In genomic region chr13:60679928-60680693, GRCh38 we compare ENCODE assay signal across 21 cellular contexts.
"Had no signal": no experiment of that assay in that cellular context is flagged by ENCODE, and none has a peak within 500 bp of the region (broad histone marks: within the 10 kb centered on the region; RNA-seq: fewer than 3 reads in every experiment).

No MANE protein-coding gene starts in this region.

- H3K9me3 Mint-ChIP-seq: activated naive CD4-positive, alpha-beta T cell treated with anti-CD3 and anti-CD28 coated beads, Interleukin-2, amount 10 ng/mL, durations not matched to agents 7 days and 5 days; activated T-helper 17 cell treated with anti-CD3 and anti-CD28 coated beads, Interleukin-2, amount 50 U/mL, for 72 hours; nephron progenitor cell; stimulated activated naive B cell treated with anti-CD40 and anti-IgM and Interleukin-4, amounts not matched to agents 10 μg/mL and 1 μg/mL and 100 μg/mL, for 72 hours had no signal

- H3K27ac ChIP-seq: ascending aorta, cardiac muscle cell, esophagus squamous epithelium, right atrium auricular region, skin epidermis, tibial nerve, uterus had no signal

- DNase-seq: activated CD4-positive, alpha-beta T cell treated with anti-CD3 and anti-CD28 coated beads, Interleukin-2, amount 50 U/mL, for 1 hour; activated naive CD4-positive, alpha-beta T cell treated with anti-CD3 and anti-CD28 coated beads, Interleukin-2, amount 10 ng/mL, durations not matched to agents 7 days and 5 days; esophagus squamous epithelium; foreskin fibroblast; glutamatergic neuron; hypothalamus; nephron progenitor cell; occipital lobe; stimulated activated CD4-positive, alpha-beta T cell treated with anti-CD3 and anti-CD28 coated beads, Interleukin-15, amount 100 ng/mL, for 24 hours; stimulated activated CD4-positive, alpha-beta T cell treated with anti-CD3 and anti-CD28 coated beads, Interleukin-4, amount 100 ng/mL, for 1 hour; stimulated activated naive B cell treated with anti-CD40 and anti-IgM and Interleukin-4, amounts not matched to agents 10 μg/mL and 1 μg/mL and 100 μg/mL, for 72 hours; T-helper 17 cell; uterus had no signal

- H3K27ac Mint-ChIP-seq: activated naive CD4-positive, alpha-beta T cell treated with anti-CD3 and anti-CD28 coated beads, Interleukin-2, amount 10 ng/mL, durations not matched to agents 7 days and 5 days; activated T-helper 17 cell treated with anti-CD3 and anti-CD28 coated beads, Interleukin-2, amount 50 U/mL, for 72 hours; nephron progenitor cell; progenitor cell of endocrine pancreas; stimulated activated naive B cell treated with anti-CD40 and anti-IgM and Interleukin-4, amounts not matched to agents 10 μg/mL and 1 μg/mL and 100 μg/mL, for 72 hours; T-helper 17 cell had no signal

- H3K36me3 ChIP-seq: ascending aorta, cardiac muscle cell, esophagus squamous epithelium, right atrium auricular region, tibial nerve, uterus had no signal

- ATAC-seq: activated CD4-positive, CD25-positive, alpha-beta regulatory T cell treated with anti-CD3 and anti-CD28 coated beads, Interleukin-2, amount 50 U/mL, for 24 hours; activated T-helper 17 cell treated with anti-CD3 and anti-CD28 coated beads, Interleukin-2, amount 50 U/mL, for 72 hours; stimulated activated naive B cell treated with anti-CD40 and anti-IgM and Interleukin-4, amounts not matched to agents 10 μg/mL and 1 μg/mL and 100 μg/mL, for 72 hours; T-helper 17 cell had no signal

- H3K4me1 Mint-ChIP-seq: activated naive CD4-positive, alpha-beta T cell treated with anti-CD3 and anti-CD28 coated beads, Interleukin-2, amount 10 ng/mL, durations not matched to agents 7 days and 5 days; activated T-helper 17 cell treated with anti-CD3 and anti-CD28 coated beads, Interleukin-2, amount 50 U/mL, for 72 hours; nephron progenitor cell; stimulated activated naive B cell treated with anti-CD40 and anti-IgM and Interleukin-4, amounts not matched to agents 10 μg/mL and 1 μg/mL and 100 μg/mL, for 72 hours had no signal

- H3K9me3 ChIP-seq: ascending aorta, esophagus squamous epithelium, right atrium auricular region, tibial nerve, uterus had no signal

- H3K27me3 Mint-ChIP-seq: activated naive CD4-positive, alpha-beta T cell treated with anti-CD3 and anti-CD28 coated beads, Interleukin-2, amount 10 ng/mL, durations not matched to agents 7 days and 5 days; activated T-helper 17 cell treated with anti-CD3 and anti-CD28 coated beads, Interleukin-2, amount 50 U/mL, for 72 hours; progenitor cell of endocrine pancreas; stimulated activated naive B cell treated with anti-CD40 and anti-IgM and Interleukin-4, amounts not matched to agents 10 μg/mL and 1 μg/mL and 100 μg/mL, for 72 hours had no signal

- H3K4me1 ChIP-seq: ascending aorta, esophagus squamous epithelium, right atrium auricular region, tibial nerve, uterus had no signal

- H3K36me3 Mint-ChIP-seq: activated naive CD4-positive, alpha-beta T cell treated with anti-CD3 and anti-CD28 coated beads, Interleukin-2, amount 10 ng/mL, durations not matched to agents 7 days and 5 days; stimulated activated naive B cell treated with anti-CD40 and anti-IgM and Interleukin-4, amounts not matched to agents 10 μg/mL and 1 μg/mL and 100 μg/mL, for 72 hours had no signal

- H3K4me3 Mint-ChIP-seq: activated naive CD4-positive, alpha-beta T cell treated with anti-CD3 and anti-CD28 coated beads, Interleukin-2, amount 10 ng/mL, durations not matched to agents 7 days and 5 days; activated T-helper 17 cell treated with anti-CD3 and anti-CD28 coated beads, Interleukin-2, amount 50 U/mL, for 72 hours; nephron progenitor cell; stimulated activated naive B cell treated with anti-CD40 and anti-IgM and Interleukin-4, amounts not matched to agents 10 μg/mL and 1 μg/mL and 100 μg/mL, for 72 hours; T-helper 17 cell had no signal

- H3K27me3 ChIP-seq: ascending aorta, cardiac muscle cell, esophagus squamous epithelium, right atrium auricular region, tibial nerve, uterus had no signal

- H3K4me3 ChIP-seq: ascending aorta, cardiac muscle cell, esophagus squamous epithelium, right atrium auricular region, skin epidermis, tibial nerve, uterus had no signal
